ENCODE assay signal across 1 cellular context in the genomic region with DNA sequence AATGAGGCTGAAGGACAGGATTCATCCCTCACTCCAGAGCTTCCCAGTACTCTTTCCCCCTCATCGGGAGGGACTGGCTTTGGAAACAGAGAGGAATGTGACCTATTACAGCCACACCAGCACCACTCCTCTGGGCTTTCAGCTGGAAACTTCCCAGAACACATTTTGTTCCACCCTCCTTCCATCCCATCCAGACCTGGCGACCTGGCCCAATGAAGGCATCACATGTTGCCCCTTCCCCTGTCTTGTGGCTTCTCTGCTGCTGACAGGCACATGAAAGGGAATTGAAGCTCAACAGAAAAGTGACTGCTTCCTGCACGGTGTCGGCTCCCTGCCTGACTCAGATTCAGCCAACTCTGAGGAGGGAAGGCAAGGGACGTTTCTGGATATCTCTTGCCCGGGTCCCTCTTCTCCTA.
TF ChIP-seq lines count a peak whose summit lies in the region.

No MANE protein-coding gene starts in this region.

TF ChIP-seq in H1, 55 proteins besides CTCF, POLR2A, EP300 and RAD21:
- TF ChIP-seq RBBP5 (IDR thresholded peaks at IDR 0.05; ENCODE audit: borderline replicate concordance, low read depth, low read length), result no peak
- TF ChIP-seq CHD2 (IDR thresholded peaks at IDR 0.05; ENCODE audit: low read length), result no peak
- TF ChIP-seq SP1 (IDR thresholded peaks at IDR 0.05; ENCODE audit: low read depth, low read length), result no peak
- no peak for TF ChIP-seq RFX5 (IDR thresholded peaks at IDR 0.05; ENCODE audit: borderline replicate concordance, low read depth, low read length)
- TF ChIP-seq GABPA (IDR thresholded peaks at IDR 0.05; ENCODE audit: borderline replicate concordance, insufficient read depth, low read length), result no peak
- no peak for TF ChIP-seq FOSL1 (IDR thresholded peaks at IDR 0.05; ENCODE audit: insufficient read depth, low read depth, low read length)
- TF ChIP-seq, protein P1, sequence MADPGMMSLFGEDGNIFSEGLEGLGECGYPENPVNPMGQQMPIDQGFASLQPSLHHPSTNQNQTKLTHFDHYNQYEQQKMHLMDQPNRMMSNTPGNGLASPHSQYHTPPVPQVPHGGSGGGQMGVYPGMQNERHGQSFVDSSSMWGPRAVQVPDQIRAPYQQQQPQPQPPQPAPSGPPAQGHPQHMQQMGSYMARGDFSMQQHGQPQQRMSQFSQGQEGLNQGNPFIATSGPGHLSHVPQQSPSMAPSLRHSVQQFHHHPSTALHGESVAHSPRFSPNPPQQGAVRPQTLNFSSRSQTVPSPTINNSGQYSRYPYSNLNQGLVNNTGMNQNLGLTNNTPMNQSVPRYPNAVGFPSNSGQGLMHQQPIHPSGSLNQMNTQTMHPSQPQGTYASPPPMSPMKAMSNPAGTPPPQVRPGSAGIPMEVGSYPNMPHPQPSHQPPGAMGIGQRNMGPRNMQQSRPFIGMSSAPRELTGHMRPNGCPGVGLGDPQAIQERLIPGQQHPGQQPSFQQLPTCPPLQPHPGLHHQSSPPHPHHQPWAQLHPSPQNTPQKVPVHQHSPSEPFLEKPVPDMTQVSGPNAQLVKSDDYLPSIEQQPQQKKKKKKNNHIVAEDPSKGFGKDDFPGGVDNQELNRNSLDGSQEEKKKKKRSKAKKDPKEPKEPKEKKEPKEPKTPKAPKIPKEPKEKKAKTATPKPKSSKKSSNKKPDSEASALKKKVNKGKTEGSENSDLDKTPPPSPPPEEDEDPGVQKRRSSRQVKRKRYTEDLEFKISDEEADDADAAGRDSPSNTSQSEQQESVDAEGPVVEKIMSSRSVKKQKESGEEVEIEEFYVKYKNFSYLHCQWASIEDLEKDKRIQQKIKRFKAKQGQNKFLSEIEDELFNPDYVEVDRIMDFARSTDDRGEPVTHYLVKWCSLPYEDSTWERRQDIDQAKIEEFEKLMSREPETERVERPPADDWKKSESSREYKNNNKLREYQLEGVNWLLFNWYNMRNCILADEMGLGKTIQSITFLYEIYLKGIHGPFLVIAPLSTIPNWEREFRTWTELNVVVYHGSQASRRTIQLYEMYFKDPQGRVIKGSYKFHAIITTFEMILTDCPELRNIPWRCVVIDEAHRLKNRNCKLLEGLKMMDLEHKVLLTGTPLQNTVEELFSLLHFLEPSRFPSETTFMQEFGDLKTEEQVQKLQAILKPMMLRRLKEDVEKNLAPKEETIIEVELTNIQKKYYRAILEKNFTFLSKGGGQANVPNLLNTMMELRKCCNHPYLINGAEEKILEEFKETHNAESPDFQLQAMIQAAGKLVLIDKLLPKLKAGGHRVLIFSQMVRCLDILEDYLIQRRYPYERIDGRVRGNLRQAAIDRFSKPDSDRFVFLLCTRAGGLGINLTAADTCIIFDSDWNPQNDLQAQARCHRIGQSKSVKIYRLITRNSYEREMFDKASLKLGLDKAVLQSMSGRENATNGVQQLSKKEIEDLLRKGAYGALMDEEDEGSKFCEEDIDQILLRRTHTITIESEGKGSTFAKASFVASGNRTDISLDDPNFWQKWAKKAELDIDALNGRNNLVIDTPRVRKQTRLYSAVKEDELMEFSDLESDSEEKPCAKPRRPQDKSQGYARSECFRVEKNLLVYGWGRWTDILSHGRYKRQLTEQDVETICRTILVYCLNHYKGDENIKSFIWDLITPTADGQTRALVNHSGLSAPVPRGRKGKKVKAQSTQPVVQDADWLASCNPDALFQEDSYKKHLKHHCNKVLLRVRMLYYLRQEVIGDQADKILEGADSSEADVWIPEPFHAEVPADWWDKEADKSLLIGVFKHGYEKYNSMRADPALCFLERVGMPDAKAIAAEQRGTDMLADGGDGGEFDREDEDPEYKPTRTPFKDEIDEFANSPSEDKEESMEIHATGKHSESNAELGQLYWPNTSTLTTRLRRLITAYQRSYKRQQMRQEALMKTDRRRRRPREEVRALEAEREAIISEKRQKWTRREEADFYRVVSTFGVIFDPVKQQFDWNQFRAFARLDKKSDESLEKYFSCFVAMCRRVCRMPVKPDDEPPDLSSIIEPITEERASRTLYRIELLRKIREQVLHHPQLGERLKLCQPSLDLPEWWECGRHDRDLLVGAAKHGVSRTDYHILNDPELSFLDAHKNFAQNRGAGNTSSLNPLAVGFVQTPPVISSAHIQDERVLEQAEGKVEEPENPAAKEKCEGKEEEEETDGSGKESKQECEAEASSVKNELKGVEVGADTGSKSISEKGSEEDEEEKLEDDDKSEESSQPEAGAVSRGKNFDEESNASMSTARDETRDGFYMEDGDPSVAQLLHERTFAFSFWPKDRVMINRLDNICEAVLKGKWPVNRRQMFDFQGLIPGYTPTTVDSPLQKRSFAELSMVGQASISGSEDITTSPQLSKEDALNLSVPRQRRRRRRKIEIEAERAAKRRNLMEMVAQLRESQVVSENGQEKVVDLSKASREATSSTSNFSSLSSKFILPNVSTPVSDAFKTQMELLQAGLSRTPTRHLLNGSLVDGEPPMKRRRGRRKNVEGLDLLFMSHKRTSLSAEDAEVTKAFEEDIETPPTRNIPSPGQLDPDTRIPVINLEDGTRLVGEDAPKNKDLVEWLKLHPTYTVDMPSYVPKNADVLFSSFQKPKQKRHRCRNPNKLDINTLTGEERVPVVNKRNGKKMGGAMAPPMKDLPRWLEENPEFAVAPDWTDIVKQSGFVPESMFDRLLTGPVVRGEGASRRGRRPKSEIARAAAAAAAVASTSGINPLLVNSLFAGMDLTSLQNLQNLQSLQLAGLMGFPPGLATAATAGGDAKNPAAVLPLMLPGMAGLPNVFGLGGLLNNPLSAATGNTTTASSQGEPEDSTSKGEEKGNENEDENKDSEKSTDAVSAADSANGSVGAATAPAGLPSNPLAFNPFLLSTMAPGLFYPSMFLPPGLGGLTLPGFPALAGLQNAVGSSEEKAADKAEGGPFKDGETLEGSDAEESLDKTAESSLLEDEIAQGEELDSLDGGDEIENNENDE (IDR thresholded peaks at IDR 0.05; ENCODE audit: insufficient replicate concordance, low read length), result no peak
- no peak for TF ChIP-seq BRCA1 (IDR thresholded peaks at IDR 0.05; ENCODE audit: low read depth, low read length)
- TF ChIP-seq HDAC6 (IDR thresholded peaks at IDR 0.05; ENCODE audit: low read depth, low read length), result no peak
- no peak for TF ChIP-seq SIX5 (IDR thresholded peaks at IDR 0.05; ENCODE audit: low read depth, low read length)
- no peak for TF ChIP-seq GTF2F1 (IDR thresholded peaks at IDR 0.05; ENCODE audit: borderline replicate concordance, low read depth, low read length)
- TF ChIP-seq SAP30 (IDR thresholded peaks at IDR 0.05; ENCODE audit: insufficient read depth, insufficient replicate concordance, low read length), result no peak
- TF ChIP-seq KDM1A (IDR thresholded peaks at IDR 0.05; ENCODE audit: borderline replicate concordance, low read length), result no peak
- TF ChIP-seq SIRT6 (IDR thresholded peaks at IDR 0.05; ENCODE audit: low read length), result no peak
- no peak for TF ChIP-seq NANOG (IDR thresholded peaks at IDR 0.05; ENCODE audit: insufficient read depth, low read depth, low read length, poor library complexity, severe bottlenecking)
- no peak for TF ChIP-seq PHF8 (conservative IDR thresholded peaks at IDR 0.05; ENCODE audit: low read depth, low read length)
- TF ChIP-seq, protein P2, sequence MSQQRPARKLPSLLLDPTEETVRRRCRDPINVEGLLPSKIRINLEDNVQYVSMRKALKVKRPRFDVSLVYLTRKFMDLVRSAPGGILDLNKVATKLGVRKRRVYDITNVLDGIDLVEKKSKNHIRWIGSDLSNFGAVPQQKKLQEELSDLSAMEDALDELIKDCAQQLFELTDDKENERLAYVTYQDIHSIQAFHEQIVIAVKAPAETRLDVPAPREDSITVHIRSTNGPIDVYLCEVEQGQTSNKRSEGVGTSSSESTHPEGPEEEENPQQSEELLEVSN (IDR thresholded peaks at IDR 0.05), result no peak
- no peak for TF ChIP-seq ASH2L (IDR thresholded peaks at IDR 0.05; ENCODE audit: low read length)
